Comparison of ENCODE assay signal across 1 cellular context in the genomic region with DNA sequence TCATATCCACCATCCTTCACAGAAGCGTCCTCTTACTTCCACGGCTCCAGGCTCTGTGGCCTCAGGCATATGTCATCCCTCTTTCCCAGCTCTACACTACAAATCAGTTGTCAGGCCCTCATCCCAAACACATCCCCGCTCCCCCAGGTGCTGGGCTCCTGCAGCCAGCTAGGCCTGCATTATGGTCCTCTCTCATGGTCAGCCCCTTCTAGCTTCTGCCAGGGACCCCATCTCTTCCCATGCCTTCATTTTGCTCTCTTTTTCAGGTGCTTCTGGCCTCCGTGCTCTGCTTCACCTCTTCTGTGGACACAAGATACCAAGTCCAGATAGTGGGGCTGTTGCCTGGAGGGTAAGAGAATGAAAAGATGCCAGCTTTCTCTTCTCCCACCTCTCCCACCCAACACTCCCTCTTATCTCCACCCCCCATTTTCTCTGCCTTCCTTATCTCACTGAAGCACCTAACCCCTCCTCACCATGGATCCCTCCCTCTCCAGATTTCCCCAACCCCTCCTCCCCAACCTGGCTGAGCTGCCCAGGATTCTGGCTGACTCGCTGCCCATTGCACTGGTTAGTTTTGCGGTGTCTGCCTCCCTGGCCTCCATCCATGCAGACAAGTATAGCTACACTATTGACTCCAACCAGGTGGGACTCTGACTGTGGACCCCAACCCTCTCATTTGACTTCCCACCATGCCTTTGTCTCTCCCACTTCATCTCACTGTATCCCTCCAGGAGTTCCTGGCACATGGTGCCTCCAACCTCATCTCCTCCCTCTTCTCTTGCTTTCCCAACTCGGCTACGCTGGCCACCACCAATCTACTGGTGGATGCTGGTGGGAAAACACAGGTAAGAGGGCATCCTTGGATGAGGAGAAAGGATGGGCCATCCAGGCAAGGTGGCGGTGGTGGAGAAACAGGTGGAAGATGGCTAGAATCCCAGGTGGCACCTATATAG.
A peak's percentile ranks its signal among the peaks of the same experiment; 100 is the strongest.
TF ChIP-seq lines count a peak whose summit lies in the region.

No MANE protein-coding gene starts in this region.

TF ChIP-seq in H1, 55 proteins besides CTCF, POLR2A, EP300 and RAD21:
- TF ChIP-seq, protein P1, sequence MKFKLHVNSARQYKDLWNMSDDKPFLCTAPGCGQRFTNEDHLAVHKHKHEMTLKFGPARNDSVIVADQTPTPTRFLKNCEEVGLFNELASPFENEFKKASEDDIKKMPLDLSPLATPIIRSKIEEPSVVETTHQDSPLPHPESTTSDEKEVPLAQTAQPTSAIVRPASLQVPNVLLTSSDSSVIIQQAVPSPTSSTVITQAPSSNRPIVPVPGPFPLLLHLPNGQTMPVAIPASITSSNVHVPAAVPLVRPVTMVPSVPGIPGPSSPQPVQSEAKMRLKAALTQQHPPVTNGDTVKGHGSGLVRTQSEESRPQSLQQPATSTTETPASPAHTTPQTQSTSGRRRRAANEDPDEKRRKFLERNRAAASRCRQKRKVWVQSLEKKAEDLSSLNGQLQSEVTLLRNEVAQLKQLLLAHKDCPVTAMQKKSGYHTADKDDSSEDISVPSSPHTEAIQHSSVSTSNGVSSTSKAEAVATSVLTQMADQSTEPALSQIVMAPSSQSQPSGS (IDR thresholded peaks at IDR 0.05; ENCODE audit: low read length): no peak
- peak; percentile 10 for TF ChIP-seq RNF2 (IDR thresholded peaks at IDR 0.05; ENCODE audit: borderline replicate concordance, low read depth, low read length, missing control alignments, poor library complexity, severe bottlenecking)
